In genomic region chr3:31404871-31405270, GRCh38 we compare ENCODE assay signal across 30 cellular contexts.
"Had no signal": no experiment of that assay in that cellular context is flagged by ENCODE, and none has a peak within 500 bp of the region (broad histone marks: within the 10 kb centered on the region; RNA-seq: fewer than 3 reads in every experiment).

No MANE protein-coding gene starts in this region.

- H3K27ac Mint-ChIP-seq: activated CD4-positive, alpha-beta memory T cell treated with anti-CD3 and anti-CD28 coated beads for 36 hours; activated CD4-positive, alpha-beta T cell treated with anti-CD3 and anti-CD28 coated beads for 36 hours; activated CD4-positive, alpha-beta T cell treated with anti-CD3 and anti-CD28 coated beads, Interleukin-2, amount 10 ng/mL, durations not matched to agents 24 days and 14 days; activated CD8-positive, alpha-beta memory T cell treated with anti-CD3 and anti-CD28 coated beads, Interleukin-2, amount 10 ng/mL, durations not matched to agents 7 days and 5 days; activated CD8-positive, alpha-beta T cell treated with anti-CD3 and anti-CD28 coated beads, Interleukin-2, amount 10 ng/mL, durations not matched to agents 7 days and 5 days; activated naive CD4-positive, alpha-beta T cell treated with anti-CD3 and anti-CD28 coated beads for 36 hours; activated naive CD4-positive, alpha-beta T cell treated with anti-CD3 and anti-CD28 coated beads, Interleukin-2, amount 50 U/mL, for 24 hours; activated naive CD8-positive, alpha-beta T cell treated with anti-CD3 and anti-CD28 coated beads, Interleukin-2, amount 10 ng/mL, durations not matched to agents 7 days and 5 days; activated T-helper 1 cell treated with anti-CD3 and anti-CD28 coated beads, Interleukin-12 subunit alpha, Interleukin-12 subunit beta, Interleukin-2, Interleukin-4 antibody, amounts not matched to agents 30 ng/mL and 10 ng/mL and 1 ng/mL, durations not matched to agents 14 hours and 24 hours and 36 hours; activated T-helper 2 cell treated with anti-CD3 and anti-CD28 coated beads, Interferon-gamma antibody, Interleukin-2, Interleukin-4, amounts not matched to agents 10 μg/mL and 5 μg/mL and 100 μg/mL, durations not matched to agents 14 hours and 24 hours and 36 hours; effector memory CD8-positive, alpha-beta T cell had no signal

- H3K4me3 Mint-ChIP-seq: activated CD4-positive, alpha-beta memory T cell treated with anti-CD3 and anti-CD28 coated beads for 36 hours; activated CD4-positive, alpha-beta T cell treated with anti-CD3 and anti-CD28 coated beads for 36 hours; activated CD4-positive, alpha-beta T cell treated with anti-CD3 and anti-CD28 coated beads, Interleukin-2, amount 10 ng/mL, durations not matched to agents 24 days and 14 days; activated CD8-positive, alpha-beta memory T cell treated with anti-CD3 and anti-CD28 coated beads, Interleukin-2, amount 10 ng/mL, durations not matched to agents 7 days and 5 days; activated CD8-positive, alpha-beta T cell treated with anti-CD3 and anti-CD28 coated beads, Interleukin-2, amount 10 ng/mL, durations not matched to agents 7 days and 5 days; activated naive CD4-positive, alpha-beta T cell treated with anti-CD3 and anti-CD28 coated beads for 36 hours; activated naive CD4-positive, alpha-beta T cell treated with anti-CD3 and anti-CD28 coated beads, Interleukin-2, amount 50 U/mL, for 24 hours; activated naive CD8-positive, alpha-beta T cell treated with anti-CD3 and anti-CD28 coated beads, Interleukin-2, amount 10 ng/mL, durations not matched to agents 7 days and 5 days; activated T-helper 1 cell treated with anti-CD3 and anti-CD28 coated beads, Interleukin-12 subunit alpha, Interleukin-12 subunit beta, Interleukin-2, Interleukin-4 antibody, amounts not matched to agents 30 ng/mL and 10 ng/mL and 1 ng/mL, durations not matched to agents 14 hours and 24 hours and 36 hours; effector memory CD8-positive, alpha-beta T cell had no signal

- H3K36me3 Mint-ChIP-seq: activated CD4-positive, alpha-beta memory T cell treated with anti-CD3 and anti-CD28 coated beads for 36 hours; activated CD8-positive, alpha-beta memory T cell treated with anti-CD3 and anti-CD28 coated beads, Interleukin-2, amount 10 ng/mL, durations not matched to agents 7 days and 5 days had no signal

- H3K9me3 ChIP-seq: esophagus muscularis mucosa, gastroesophageal sphincter, heart right ventricle had no signal

- H3K36me3 ChIP-seq: esophagus muscularis mucosa, gastroesophageal sphincter, heart right ventricle had no signal

- H3K9me3 Mint-ChIP-seq: activated CD4-positive, alpha-beta memory T cell treated with anti-CD3 and anti-CD28 coated beads for 36 hours; activated naive CD4-positive, alpha-beta T cell treated with anti-CD3 and anti-CD28 coated beads for 36 hours; activated naive CD4-positive, alpha-beta T cell treated with anti-CD3 and anti-CD28 coated beads, Interleukin-2, amount 50 U/mL, for 24 hours had no signal

- DNase-seq: activated CD4-positive, alpha-beta memory T cell treated with anti-CD3 and anti-CD28 coated beads for 36 hours; activated CD4-positive, alpha-beta T cell treated with anti-CD3 and anti-CD28 coated beads for 36 hours; activated CD4-positive, alpha-beta T cell treated with anti-CD3 and anti-CD28 coated beads, Interleukin-2, amount 10 ng/mL, durations not matched to agents 24 days and 14 days; activated CD4-positive, CD25-positive, alpha-beta regulatory T cell; activated CD4-positive, CD25-positive, alpha-beta regulatory T cell treated with anti-CD3 and anti-CD28 coated beads, Interleukin-2, amount 50 U/mL, for 72 hours; activated CD8-positive, alpha-beta memory T cell treated with anti-CD3 and anti-CD28 coated beads, Interleukin-2, amount 10 ng/mL, durations not matched to agents 7 days and 5 days; activated CD8-positive, alpha-beta memory T cell treated with anti-CD3 and anti-CD28 coated beads, Interleukin-2, amount 50 U/mL, for 4 hours; activated CD8-positive, alpha-beta T cell treated with anti-CD3 and anti-CD28 coated beads, Interleukin-2, amount 10 ng/mL, durations not matched to agents 7 days and 5 days; activated effector memory CD4-positive, alpha-beta T cell treated with anti-CD3 and anti-CD28 coated beads, Interleukin-2, amount 50 U/mL, for 16 hours; activated naive CD4-positive, alpha-beta T cell treated with anti-CD3 and anti-CD28 coated beads for 36 hours; activated naive CD8-positive, alpha-beta T cell treated with anti-CD3 and anti-CD28 coated beads, Interleukin-2, amount 10 ng/mL, durations not matched to agents 7 days and 5 days; activated T-cell treated with anti-CD3 and anti-CD28 coated beads, Interleukin-2, amount 50 U/mL, for 1 hour; activated T-cell treated with anti-CD3 and anti-CD28 coated beads, Interleukin-2, amount 50 U/mL, for 48 hours; amniotic stem cell; anterior cingulate cortex; body of pancreas; caudate nucleus; cortex of kidney; dermis blood vessel endothelial cell; effector CD4-positive, alpha-beta T cell; effector memory CD8-positive, alpha-beta T cell; erythroblast; foreskin melanocyte; heart right ventricle; T-helper 2 cell had no signal

- H3K27me3 Mint-ChIP-seq: activated CD4-positive, alpha-beta memory T cell treated with anti-CD3 and anti-CD28 coated beads for 36 hours; activated CD4-positive, alpha-beta T cell treated with anti-CD3 and anti-CD28 coated beads for 36 hours; activated CD4-positive, alpha-beta T cell treated with anti-CD3 and anti-CD28 coated beads, Interleukin-2, amount 10 ng/mL, durations not matched to agents 24 days and 14 days; activated CD8-positive, alpha-beta memory T cell treated with anti-CD3 and anti-CD28 coated beads, Interleukin-2, amount 10 ng/mL, durations not matched to agents 7 days and 5 days; activated naive CD4-positive, alpha-beta T cell treated with anti-CD3 and anti-CD28 coated beads, Interleukin-2, amount 50 U/mL, for 24 hours had no signal

- ATAC-seq: activated CD4-positive, alpha-beta T cell treated with anti-CD3 and anti-CD28 coated beads for 36 hours; activated CD8-positive, alpha-beta memory T cell treated with anti-CD3 and anti-CD28 coated beads, Interleukin-2, amount 10 ng/mL, durations not matched to agents 7 days and 5 days; activated CD8-positive, alpha-beta T cell treated with anti-CD3 and anti-CD28 coated beads, Interleukin-2, amount 10 ng/mL, durations not matched to agents 7 days and 5 days; body of pancreas; effector memory CD8-positive, alpha-beta T cell; gastroesophageal sphincter had no signal

- H3K4me1 ChIP-seq: body of pancreas had no signal

- H3K4me3 ChIP-seq: body of pancreas, esophagus muscularis mucosa, gastroesophageal sphincter, heart right ventricle had no signal

- H3K27me3 ChIP-seq: body of pancreas, esophagus muscularis mucosa, gastroesophageal sphincter, heart right ventricle had no signal

- H3K27ac ChIP-seq: body of pancreas, esophagus muscularis mucosa, gastroesophageal sphincter, heart right ventricle had no signal
